In the genomic region with DNA sequence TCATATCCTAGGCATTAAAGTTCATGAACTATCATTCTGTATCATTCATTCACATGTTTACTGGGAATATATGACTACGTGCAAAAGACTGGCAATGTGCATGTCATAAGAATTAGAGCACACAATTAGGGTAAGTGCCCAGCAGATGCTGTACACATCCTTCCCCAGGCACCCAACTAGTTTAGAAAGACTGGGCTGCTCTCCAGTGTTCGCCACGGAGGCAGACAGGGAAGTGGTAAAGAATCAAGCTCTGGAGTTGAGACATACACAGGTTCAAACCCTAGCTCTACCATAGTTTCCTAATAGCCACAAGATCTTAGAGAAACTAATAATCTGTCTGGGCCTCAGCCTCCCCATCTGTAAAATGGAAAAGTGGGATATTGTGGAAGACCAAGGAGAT, we compare ENCODE assay signal across 13 cellular contexts. TPM values are rescaled to one million over a fixed set of nuclear protein-coding genes. Genes with fewer than 3 reads are reported as not detected.
DNase-seq lines count a peak whose midpoint lies in the region; ATAC-seq and TF ChIP-seq lines count a peak whose summit lies in the region.
"Had no signal": no experiment of that assay in that cellular context is flagged by ENCODE, and none has a peak within 500 bp of the region (broad histone marks: within the 10 kb centered on the region; RNA-seq: fewer than 3 reads in every experiment).

No MANE protein-coding gene starts in this region.

- H3K4me3 ChIP-seq in RWPE2 (ENCODE audit: severe bottlenecking) (no peak overlapping the region), psoas muscle (peak overlapping the region; percentile 48)
- H3K4me3 ChIP-seq: prostate gland had no signal

- TF ChIP-seq CTCF in RWPE2 (IDR thresholded peaks at IDR 0.05; ENCODE audit: poor library complexity, severe bottlenecking) = no peak
- TF ChIP-seq CTCF in psoas muscle (IDR thresholded peaks at IDR 0.05) = no peak

- H3K27me3 ChIP-seq in RWPE2 (ENCODE audit: insufficient read depth, poor library complexity, severe bottlenecking) = no peaks in the 10 kb centered on the region
- no peaks in the 10 kb centered on the region for H3K27me3 ChIP-seq in psoas muscle (ENCODE audit: insufficient read depth in 3 of 3, low read length in 2 of 3)

- H3K9me3 ChIP-seq in RWPE2 (ENCODE audit: severe bottlenecking) (no peaks in the 10 kb centered on the region), psoas muscle (no peaks in the 10 kb centered on the region)
- H3K9me3 ChIP-seq: prostate gland had no signal

- intact Hi-C loops in psoas muscle (cut with DNase I) = no loop called here

- peak; percentile 39 for DNase-seq in HCEC 1CT
- DNase-seq in RWPE2 (ENCODE audit: low spot score) = no peak
- DNase-seq in fibroblast of peridontal ligament (ENCODE audit: extremely low read depth) = peak; percentile 29
- no peak for DNase-seq in psoas muscle
- no peak for DNase-seq in NK-92 (lab: John Stamatoyannopoulos, UW; ENCODE audit: unreplicated experiment)
- DNase-seq in GF-D8 (lab: John Stamatoyannopoulos, UW) = no peak
- DNase-seq: cortex of kidney, GOT3, NCI-H2029 treated with DMSO at 0.1 percent for 48 hours had no signal

- H3K4me1 ChIP-seq in RWPE2 (ENCODE audit: insufficient read depth, poor library complexity, severe bottlenecking) = peaks cover 45% of the 10 kb centered on the region
- peaks cover 63% of the 10 kb centered on the region for H3K4me1 ChIP-seq in psoas muscle

- H3K27ac ChIP-seq in RWPE2 (ENCODE audit: poor library complexity, severe bottlenecking) (peak overlapping the region; percentile 96), psoas muscle (peak overlapping the region; percentile 98)

- WGBS in psoas muscle, 3 donors = 51 to 84% (median 63%) methylated on average over 3 of the region's 3 CpGs

- H3K36me3 ChIP-seq in RWPE2 (ENCODE audit: low read depth) = no peaks in the 10 kb centered on the region
- H3K36me3 ChIP-seq in psoas muscle (ENCODE audit: insufficient read depth in 1 of 2, low read depth in 1 of 2) = no peaks in the 10 kb centered on the region
- H3K36me3 ChIP-seq: prostate gland had no signal

- no peak for ATAC-seq in RWPE2 (ENCODE audit: low read depth)
- ATAC-seq in psoas muscle = peak in 1 of 4 donors; percentile 22
- ATAC-seq in GM18861 (IDR thresholded peaks at IDR 0.05; ENCODE audit: unreplicated experiment) = no peak
- no peak for ATAC-seq in GM21447 (IDR thresholded peaks at IDR 0.05; ENCODE audit: unreplicated experiment)

RNA-seq across cellular contexts. Expression of gene TMCC3, which starts 6.8 kb away (rescaled TPM):
- total RNA-seq in psoas muscle = 10 to 100 TPM; 18.2 to 61.6 (median 28.0) TPM
- polyA plus RNA-seq in psoas muscle = 10 to 100 TPM; 10.6 to 32.6 (median 10.8) TPM
- total RNA-seq: activated naive CD4-positive, alpha-beta T cell treated with anti-CD3 and anti-CD28 coated beads, Interleukin-2, amount 50 U/mL, for 72 hours had no signal

Comparison
In these comparisons a context has a peak if more than half of its experiments do, and no peak if none do; other contexts are left out.
1. DNase-seq: peak in HCEC 1CT (single experiment) and fibroblast of peridontal ligament (single experiment); none in RWPE2 (single experiment), psoas muscle (0 of 2), NK-92 (single experiment) and GF-D8 (single experiment).